Comparison of ENCODE assay signal across 7 cellular contexts in the genomic region with DNA sequence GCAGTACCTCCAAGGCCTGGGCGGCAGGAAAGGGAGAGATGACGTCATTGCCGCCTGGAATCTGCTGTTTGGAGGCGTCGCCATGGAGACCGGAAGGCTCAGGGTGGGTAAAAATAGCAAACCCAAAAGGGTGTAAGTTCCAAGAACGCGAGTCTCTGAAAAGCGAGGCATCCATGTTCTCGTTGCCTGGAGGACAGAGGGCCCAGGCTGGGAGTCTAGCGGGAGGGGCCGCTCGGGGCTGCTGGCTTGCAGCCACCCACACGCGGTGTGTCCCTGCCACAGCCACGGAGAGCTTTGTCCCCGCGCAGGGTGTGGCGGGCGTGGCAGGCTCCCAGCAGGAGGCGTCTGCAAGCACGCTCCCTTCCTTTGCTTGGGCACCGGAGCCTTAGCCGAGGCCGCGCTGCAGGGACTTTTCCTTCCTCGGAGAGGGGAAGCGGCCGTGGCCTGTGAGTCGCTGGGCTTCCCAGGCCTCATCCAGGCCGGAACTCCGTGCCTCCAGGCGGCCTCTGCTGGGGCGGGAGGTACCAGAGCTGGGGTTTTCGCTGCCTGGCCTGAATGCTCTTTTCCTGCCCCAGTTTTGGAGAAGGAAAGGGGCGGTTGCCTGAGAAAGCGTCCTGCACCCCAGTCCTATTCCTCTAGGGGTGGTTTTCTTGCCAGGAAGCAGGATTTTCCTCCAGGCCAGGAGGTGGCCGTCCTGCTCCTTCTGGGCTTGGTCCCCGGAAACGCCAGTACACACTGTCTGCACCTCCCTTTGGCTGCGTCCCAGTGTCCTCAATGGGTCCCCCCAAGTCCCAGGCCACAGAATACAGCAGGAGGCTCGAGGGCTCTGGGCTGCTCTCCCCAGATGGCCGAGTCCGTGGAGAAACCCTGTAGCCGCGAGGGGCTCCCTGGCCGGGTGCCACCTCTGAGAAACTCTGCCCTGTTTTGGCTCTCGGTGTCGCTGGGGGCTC. TPM values are rescaled to one million over a fixed set of nuclear protein-coding genes. Genes with fewer than 3 reads are reported as not detected.
DNase-seq lines count a peak whose midpoint lies in the region; ATAC-seq and TF ChIP-seq lines count a peak whose summit lies in the region.

No MANE protein-coding gene starts in this region.

- TF ChIP-seq CTCF in GM06990 (IDR thresholded peaks at IDR 0.05; ENCODE audit: insufficient read depth, low read length, poor library complexity, severe bottlenecking) = peak; percentile 36
- peak; percentile 19 to 29 for TF ChIP-seq CTCF in fibroblast of lung (conservative IDR thresholded peaks at IDR 0.05 in 1 of 2, IDR thresholded peaks at IDR 0.05 in 1 of 2; ENCODE audit: low read depth in 1 of 2, low read length in 2 of 2)
- peak in 5 of 6 experiments; percentile 17 to 44 (median 27) for TF ChIP-seq CTCF in thyroid gland (IDR thresholded peaks at IDR 0.05)

- peak overlapping the region; percentile 17 for H2AFZ ChIP-seq in fibroblast of lung (ENCODE audit: low read length)

- intact Hi-C loops in thyroid gland (cut with DNase I) = loop anchor here (5.0 kb wide), 1 partner anchor 104 kb away; no protein-coding TSS in a partner anchor

- H3K27me3 ChIP-seq in GM06990 (replicated peaks; ENCODE audit: control insufficient read depth, insufficient read depth, low read length) = no peaks in the 10 kb centered on the region; the same call in 1 of the 2 replicates
- H3K27me3 ChIP-seq in fibroblast of lung (ENCODE audit: control insufficient read depth, insufficient read depth, low read length) = no peaks in the 10 kb centered on the region
- peaks cover 3% of the 10 kb centered on the region for H3K27me3 ChIP-seq in mucosa of stomach (ENCODE audit: control insufficient read depth, insufficient read depth, low read length)
- no peaks in the 10 kb centered on the region for H3K27me3 ChIP-seq in thyroid gland

- no peak for ATAC-seq in GM19035 (IDR thresholded peaks at IDR 0.05; ENCODE audit: unreplicated experiment)

- WGBS in thyroid gland, 2 donors = 8 to 9% methylated on average over 22 to 23 of the region's 49 CpGs

- H3K9me3 ChIP-seq in fibroblast of lung (ENCODE audit: control insufficient read depth, insufficient read depth, low read depth, low read length) = no peaks in the 10 kb centered on the region
- H3K9me3 ChIP-seq in mucosa of stomach (ENCODE audit: control insufficient read depth, low read length) = no peaks in the 10 kb centered on the region
- no peaks in the 10 kb centered on the region for H3K9me3 ChIP-seq in thyroid gland

- peak overlapping the region; percentile 55 for H3K4me2 ChIP-seq in fibroblast of lung (ENCODE audit: extremely low read depth, insufficient read depth, low read length)

- H4K20me1 ChIP-seq in fibroblast of lung (ENCODE audit: control insufficient read depth, extremely low read depth, insufficient read depth, low read length) = no peaks in the 10 kb centered on the region

- H3K4me3 ChIP-seq in GM06990 (replicated peaks; ENCODE audit: low read depth, low read length) (no peak overlapping the region), fibroblast of lung (replicated peaks in 1 of 4; ENCODE audit: control extremely low read depth in 1 of 4, insufficient read depth in 1 of 4, low read depth in 3 of 4, low read length in 4 of 4) (peak overlapping the region in 2 of 4 experiments; percentile 31 to 50), mucosa of stomach (ENCODE audit: low read length) (peak overlapping the region; percentile 14), thyroid gland (replicated peaks in 1 of 3) (peak overlapping the region in 1 of 3 donors; percentile 10)

- DNase-seq in GM06990 (ENCODE audit: extremely low read depth, insufficient read length) = no peak
- DNase-seq in NCI-H460 (ENCODE audit: extremely low read depth, low read depth) = peak; percentile 83
- peak; percentile 85 for DNase-seq in activated effector memory CD4-positive, alpha-beta T cell treated with anti-CD3 and anti-CD28 coated beads, Interleukin-2, amount 50 U/mL, for 16 hours
- DNase-seq in fibroblast of lung (ENCODE audit: low read depth in 2 of 2) = peak; percentile 95 to 96
- DNase-seq in thyroid gland = peak; percentile 93 to 95

- no peaks in the 10 kb centered on the region for H3K79me2 ChIP-seq in fibroblast of lung (ENCODE audit: control insufficient read depth, insufficient read depth, low read length)

- peak in 1 of 2 donors; percentile 69 for TF ChIP-seq POLR2A in thyroid gland (IDR thresholded peaks at IDR 0.05)

- peaks cover 30% of the 10 kb centered on the region for H3K4me1 ChIP-seq in fibroblast of lung (ENCODE audit: control insufficient read depth, extremely low read depth, insufficient read depth, low read length)
- H3K4me1 ChIP-seq in mucosa of stomach (ENCODE audit: control insufficient read depth, insufficient read depth, low read length) = peaks cover 41% of the 10 kb centered on the region
- H3K4me1 ChIP-seq in thyroid gland = peaks cover 44 to 61% of the 10 kb centered on the region in 2 donors

- peak overlapping the region; percentile 98 for H3K27ac ChIP-seq in fibroblast of lung (ENCODE audit: insufficient read depth, low read length)
- H3K27ac ChIP-seq in thyroid gland = peak overlapping the region; percentile 98 to 99 (median 98)

- peak overlapping the region; percentile 95 for H3K9ac ChIP-seq in fibroblast of lung (ENCODE audit: insufficient read depth, low read length)
- H3K9ac ChIP-seq in mucosa of stomach (ENCODE audit: low read length) = peak overlapping the region; percentile 86

- H3K36me3 ChIP-seq in GM06990 (ENCODE audit: control insufficient read depth, insufficient read depth, low read length) (no peaks in the 10 kb centered on the region), fibroblast of lung (ENCODE audit: control insufficient read depth, insufficient read depth, low read length) (no peaks in the 10 kb centered on the region), mucosa of stomach (ENCODE audit: control insufficient read depth, insufficient read depth, low read length) (no peaks in the 10 kb centered on the region), thyroid gland (no peaks in the 10 kb centered on the region)

RNA-seq across cellular contexts. Expression of a gene that starts 15.3 kb away (rescaled TPM):
- 5.6 and 9.1 TPM in 2 replicates for total RNA-seq in NCI-H460 (2014; rRNA removed; shearing (Covaris generic))
- 2.1 and 3.8 TPM in 2 replicates for polyA plus RNA-seq in NCI-H460 (2014; cell fraction: nucleus; rRNA removed)
- total RNA-seq in fibroblast of lung (18.0 and 21.8 TPM in 2 replicates), thyroid gland (10 to 100 TPM; 31.4 to 59.6 (median 39.9) TPM)
- polyA plus RNA-seq in fibroblast of lung = 11.6 and 18.3 TPM in 2 replicates
- polyA plus RNA-seq in fibroblast of lung (2012) = 30.8 and 38.0 TPM in 2 replicates
- 18.0 and 19.2 TPM in 2 replicates for polyA minus RNA-seq in fibroblast of lung (ENCODE audit: low replicate concordance)

RNA-seq across cellular contexts. Expression of a gene that starts 18.2 kb away (rescaled TPM):
- 29.1 and 39.3 TPM in 2 replicates for total RNA-seq in NCI-H460 (2014; rRNA removed; shearing (Covaris generic))
- polyA plus RNA-seq in NCI-H460 (2014; cell fraction: nucleus; rRNA removed) = 50.3 and 57.6 TPM in 2 replicates
- total RNA-seq in fibroblast of lung = 21.5 and 23.1 TPM in 2 replicates
- polyA plus RNA-seq in fibroblast of lung = 8.2 and 9.7 TPM in 2 replicates
- 39.4 and 46.3 TPM in 2 replicates for polyA plus RNA-seq in fibroblast of lung (2012)
- polyA minus RNA-seq in fibroblast of lung (ENCODE audit: low replicate concordance) = 6.5 and 10.0 TPM in 2 replicates
- total RNA-seq in thyroid gland = 10 to 100 TPM; 42.2 to 82.2 (median 50.2) TPM
